In genomic region chr12:3190101-3190500, GRCh38 we compare ENCODE assay signal across 12 cellular contexts.
"Had no signal": no experiment of that assay in that cellular context is flagged by ENCODE, and none has a peak within 500 bp of the region (broad histone marks: within the 10 kb centered on the region; RNA-seq: fewer than 3 reads in every experiment).

No MANE protein-coding gene starts in this region.

- FAIRE-seq: bronchial epithelial cell had no signal

- H3K9me3 ChIP-seq: psoas muscle, tibial artery had no signal

- H3K27ac ChIP-seq: psoas muscle, tibial artery had no signal

- DNase-seq: activated CD4-positive, alpha-beta T cell treated with anti-CD3 and anti-CD28 coated beads, Interleukin-2, amount 50 U/mL, for 48 hours; cerebellar nuclear complex; effector CD8-positive, alpha-beta T cell; foreskin fibroblast; hippocampal formation; islet precursor cell; psoas muscle; right cardiac atrium; stimulated activated naive CD8-positive, alpha-beta T cell treated with anti-CD3 and anti-CD28 coated beads, Interleukin-15, Interleukin-2, amounts not matched to agents 100 U/mL and 50 U/mL, for 24 hours; substantia nigra; tibial artery had no signal

- H3K27me3 ChIP-seq: tibial artery had no signal

- H3K4me3 ChIP-seq: psoas muscle, tibial artery had no signal

- ATAC-seq: psoas muscle; right cardiac atrium; stimulated activated naive CD8-positive, alpha-beta T cell treated with anti-CD3 and anti-CD28 coated beads, Interleukin-15, Interleukin-2, amounts not matched to agents 100 U/mL and 50 U/mL, for 24 hours had no signal

- H3K36me3 ChIP-seq: tibial artery had no signal
